ENCODE assay signal across 7 cellular contexts in genomic region chr9:125233678-125234077, GRCh38. TPM values are rescaled to one million over a fixed set of nuclear protein-coding genes. Genes with fewer than 3 reads are reported as not detected.
DNase-seq lines count a peak whose midpoint lies in the region; ATAC-seq and TF ChIP-seq lines count a peak whose summit lies in the region.

No MANE protein-coding gene starts in this region.

- 55 to 71% methylated on average over 3 of the region's 3 CpGs for WGBS in sigmoid colon, 2 donors
- 31% methylated on average over 3 of the region's 3 CpGs for WGBS in esophagus muscularis mucosa

- peak overlapping the region in 3 of 4 donors; percentile 67 to 89 (median 81) for H3K27ac ChIP-seq in sigmoid colon
- H3K27ac ChIP-seq in esophagus muscularis mucosa (replicated peaks in 1 of 4): peak overlapping the region in 1 of 4 donors; percentile 16

- DNase-seq in GM04503 (ENCODE audit: low read depth) (peak; percentile 98), RPMI7951 (ENCODE audit: low read depth) (peak; percentile 87), fibroblast of mammary gland (ENCODE audit: low read depth) (peak; percentile 100), sigmoid colon (no peak), esophagus muscularis mucosa (ENCODE audit: extremely low spot score) (no peak), T-helper 2 cell (no peak)

- TF ChIP-seq POLR2A in sigmoid colon (IDR thresholded peaks at IDR 0.05): no peak
- TF ChIP-seq POLR2A in esophagus muscularis mucosa (IDR thresholded peaks at IDR 0.05; ENCODE audit: low read depth): no peak

- no peak overlapping the region for H3K4me3 ChIP-seq in fibroblast of mammary gland (ENCODE audit: control insufficient read depth, low read depth, low read length)
- H3K4me3 ChIP-seq in sigmoid colon: no peak overlapping the region
- H3K4me3 ChIP-seq in esophagus muscularis mucosa: no peak overlapping the region

- intact Hi-C loops in sigmoid colon (cut with DNase I): no loop called here
- intact Hi-C loops in esophagus muscularis mucosa (cut with DNase I): no loop called here

- H3K9me3 ChIP-seq in sigmoid colon (no peaks in the 10 kb centered on the region), esophagus muscularis mucosa (no peaks in the 10 kb centered on the region)

- peaks cover 0 to 55% (median 51%) of the 10 kb centered on the region in 4 donors for H3K4me1 ChIP-seq in sigmoid colon
- H3K4me1 ChIP-seq in esophagus muscularis mucosa: peaks cover 39 to 41% (median 40%) of the 10 kb centered on the region in 4 donors

- H3K27me3 ChIP-seq in sigmoid colon (no peaks in the 10 kb centered on the region), esophagus muscularis mucosa (no peaks in the 10 kb centered on the region)

- H3K36me3 ChIP-seq in sigmoid colon: peaks cover 19 to 82% (median 34%) of the 10 kb centered on the region in 4 donors
- H3K36me3 ChIP-seq in esophagus muscularis mucosa: peaks cover 30 to 91% (median 80%) of the 10 kb centered on the region in 4 donors

- TF ChIP-seq CTCF in fibroblast of mammary gland (conservative IDR thresholded peaks at IDR 0.05; ENCODE audit: control insufficient read depth, insufficient read depth, low read depth, low read length): no peak
- TF ChIP-seq CTCF in sigmoid colon (IDR thresholded peaks at IDR 0.05): no peak
- TF ChIP-seq CTCF in esophagus muscularis mucosa (IDR thresholded peaks at IDR 0.05): no peak

- peak in 3 of 4 donors; percentile 58 to 93 (median 87) for TF ChIP-seq EP300 in sigmoid colon (IDR thresholded peaks at IDR 0.05)
- no peak for TF ChIP-seq EP300 in esophagus muscularis mucosa (IDR thresholded peaks at IDR 0.05)

- no peak for ATAC-seq in HG03565 (IDR thresholded peaks at IDR 0.05; ENCODE audit: unreplicated experiment)

RNA-seq across cellular contexts. Expression of gene HSPA5, which starts 7.5 kb away (rescaled TPM):
- 51.2 and 55.2 TPM in 2 replicates for total RNA-seq in RPMI7951 (2014; rRNA removed; shearing (Covaris generic))
- 10 to 100 TPM; 46.5 to 65.4 (median 58.7) TPM for total RNA-seq in sigmoid colon
- 100 to 1,000 TPM in 1 of 3 donors, 10 to 100 TPM in 2; 15.6 to 208 (median 79.3) TPM for polyA plus RNA-seq in sigmoid colon
- 10 to 100 TPM; 57.7 to 88.3 (median 68.7) TPM for total RNA-seq in esophagus muscularis mucosa

RNA-seq across cellular contexts. Expression of gene GAPVD1, which starts 27.9 kb away (rescaled TPM):
- 22.2 and 24.9 TPM in 2 replicates for total RNA-seq in RPMI7951 (2014; rRNA removed; shearing (Covaris generic))
- total RNA-seq in sigmoid colon (100 to 1,000 TPM in 1 of 4 donors, 10 to 100 TPM in 3; 44.9 to 182 (median 54.3) TPM), esophagus muscularis mucosa (10 to 100 TPM; 39.0 to 58.6 (median 45.2) TPM)
- polyA plus RNA-seq in sigmoid colon: 10 to 100 TPM in 1 of 3 donors, 1 to 10 TPM in 2; 3.0 to 12.7 (median 5.1) TPM

RNA-seq across cellular contexts. Expression of gene RABEPK, which starts 33.3 kb away (rescaled TPM):
- 25.1 and 33.5 TPM in 2 replicates for total RNA-seq in RPMI7951 (2014; rRNA removed; shearing (Covaris generic))
- total RNA-seq in sigmoid colon: 10 to 100 TPM in 3 of 4 donors, 1 to 10 TPM in 1; 9.4 to 18.6 (median 14.9) TPM
- polyA plus RNA-seq in sigmoid colon: 10 to 100 TPM; 16.2 to 24.4 (median 18.3) TPM
- 10 to 100 TPM; 11.2 to 21.6 (median 13.7) TPM for total RNA-seq in esophagus muscularis mucosa

RNA-seq across cellular contexts. Expression of gene PPP6C, which starts 44.1 kb away (rescaled TPM):
- 32.0 and 38.3 TPM in 2 replicates for total RNA-seq in RPMI7951 (2014; rRNA removed; shearing (Covaris generic))
- total RNA-seq in sigmoid colon (10 to 100 TPM; 24.9 to 34.6 (median 31.5) TPM), esophagus muscularis mucosa (10 to 100 TPM; 22.1 to 38.4 (median 34.9) TPM)
- 10 to 100 TPM; 24.8 to 41.6 (median 37.8) TPM for polyA plus RNA-seq in sigmoid colon

Comparison
In these comparisons a context has a peak if more than half of its experiments do, and no peak if none do; other contexts are left out.
1. DNase-seq: peak in GM04503 (single experiment), RPMI7951 (single experiment) and fibroblast of mammary gland (single experiment); none in sigmoid colon (single experiment), esophagus muscularis mucosa (single experiment) and T-helper 2 cell (0 of 5).